ENCODE assay signal across 17 cellular contexts in genomic region chr4:78689224-78689623, GRCh38.
DNase-seq lines count a peak whose midpoint lies in the region; ATAC-seq and TF ChIP-seq lines count a peak whose summit lies in the region.
"Had no signal": no experiment of that assay in that cellular context is flagged by ENCODE, and none has a peak within 500 bp of the region (broad histone marks: within the 10 kb centered on the region; RNA-seq: fewer than 3 reads in every experiment).

No MANE protein-coding gene starts in this region.

- DNase-seq in AG10803 (ENCODE audit: low read depth) (peak; percentile 30), LHCN-M2 (ENCODE audit: low read depth) (peak; percentile 42), choroid plexus epithelial cell (ENCODE audit: low read depth) (peak; percentile 33), fibroblast of peridontal ligament (ENCODE audit: extremely low read depth) (peak; percentile 33), caudate nucleus (lab: John Stamatoyannopoulos, UW) (no peak)
- DNase-seq: CD8-positive, alpha-beta T cell; MV-4-11; NCI-H1417; NCI-H187 treated with DMSO at 0.1 percent for 48 hours; NCI-H446; OCI-M1; SIG-M5 had no signal

- no peak overlapping the region for H3K27ac ChIP-seq in caudate nucleus (ENCODE audit: low read depth, low read length)
- H3K27ac ChIP-seq: BLaER1 had no signal

- ATAC-seq in GM19023 (IDR thresholded peaks at IDR 0.05; ENCODE audit: unreplicated experiment) (no peak), HG02642 (IDR thresholded peaks at IDR 0.05; ENCODE audit: poor library complexity, unreplicated experiment) (no peak), HG02973 (IDR thresholded peaks at IDR 0.05; ENCODE audit: unreplicated experiment) (no peak)
- ATAC-seq: CD8-positive, alpha-beta T cell; GM23338 had no signal

- TF ChIP-seq CTCF in AG10803 (conservative IDR thresholded peaks at IDR 0.05; ENCODE audit: low read length) (no peak), choroid plexus epithelial cell (conservative IDR thresholded peaks at IDR 0.05; ENCODE audit: low read depth, low read length) (no peak)

- no peak overlapping the region for H3K4me3 ChIP-seq in AG10803 (ENCODE audit: low read length)
- H3K4me3 ChIP-seq in choroid plexus epithelial cell (ENCODE audit: low read depth, low read length) = no peak overlapping the region
- H3K4me3 ChIP-seq: BLaER1, GM23338 had no signal

Comparison
In these comparisons a context has a peak if more than half of its experiments do, and no peak if none do; other contexts are left out.
1. DNase-seq: peak in AG10803 (single experiment), LHCN-M2 (single experiment), choroid plexus epithelial cell (single experiment) and fibroblast of peridontal ligament (single experiment); none in caudate nucleus (0 of 61).